ENCODE assay signal across 1 cellular context in genomic region chr6:168053957-168054471, GRCh38.
TF ChIP-seq lines count a peak whose summit lies in the region.

No MANE protein-coding gene starts in this region.

TF ChIP-seq in H1, 55 proteins besides CTCF, POLR2A, EP300 and RAD21:
- no peak for TF ChIP-seq NANOG (IDR thresholded peaks at IDR 0.05; ENCODE audit: insufficient read depth, low read depth, low read length, poor library complexity, severe bottlenecking)
- no peak for TF ChIP-seq YY1 (IDR thresholded peaks at IDR 0.05; ENCODE audit: low read depth, low read length)
- TF ChIP-seq CEBPB (IDR thresholded peaks at IDR 0.05; ENCODE audit: low read depth, low read length): no peak
- no peak for TF ChIP-seq PHF8 (conservative IDR thresholded peaks at IDR 0.05; ENCODE audit: low read depth, low read length)
- no peak for TF ChIP-seq RBBP5 (IDR thresholded peaks at IDR 0.05; ENCODE audit: borderline replicate concordance, low read depth, low read length)
- TF ChIP-seq CBX5 (IDR thresholded peaks at IDR 0.05; ENCODE audit: low read depth, low read length): no peak
- TF ChIP-seq SIRT6 (IDR thresholded peaks at IDR 0.05; ENCODE audit: low read length): no peak
- no peak for TF ChIP-seq CHD2 (IDR thresholded peaks at IDR 0.05; ENCODE audit: low read length)
- no peak for TF ChIP-seq KDM1A (IDR thresholded peaks at IDR 0.05; ENCODE audit: borderline replicate concordance, low read length)
- no peak for TF ChIP-seq ZNF274 (IDR thresholded peaks at IDR 0.05; ENCODE audit: borderline replicate concordance, extremely low read depth, low read length)
- no peak for TF ChIP-seq SIN3A (conservative IDR thresholded peaks at IDR 0.05 in 1 of 2, IDR thresholded peaks at IDR 0.05 in 1 of 2; ENCODE audit: low read depth in 1 of 2, low read length in 2 of 2)
- no peak for TF ChIP-seq SIX5 (IDR thresholded peaks at IDR 0.05; ENCODE audit: low read depth, low read length)
- TF ChIP-seq SAP30 (IDR thresholded peaks at IDR 0.05; ENCODE audit: insufficient read depth, insufficient replicate concordance, low read length): no peak
- TF ChIP-seq CTBP2 (IDR thresholded peaks at IDR 0.05; ENCODE audit: borderline replicate concordance, insufficient read depth, insufficient read length, low read length): no peak
- TF ChIP-seq USF2 (IDR thresholded peaks at IDR 0.05; ENCODE audit: low read length): no peak
- TF ChIP-seq GTF2F1 (IDR thresholded peaks at IDR 0.05; ENCODE audit: borderline replicate concordance, low read depth, low read length): no peak
- TF ChIP-seq TBP (IDR thresholded peaks at IDR 0.05; ENCODE audit: low read depth, low read length): no peak
- TF ChIP-seq RNF2 (IDR thresholded peaks at IDR 0.05; ENCODE audit: borderline replicate concordance, low read depth, low read length, missing control alignments, poor library complexity, severe bottlenecking): no peak
- no peak for TF ChIP-seq SP2 (IDR thresholded peaks at IDR 0.05; ENCODE audit: low read length)
TF ChIP-seq in H1: peak in this region for 0.
